8 cellular contexts compared by ENCODE assay signal in genomic region chr7:5426226-5426475, GRCh38. TPM values are rescaled to one million over a fixed set of nuclear protein-coding genes. Genes with fewer than 3 reads are reported as not detected.
DNase-seq lines count a peak whose midpoint lies in the region; ATAC-seq, FAIRE-seq and TF ChIP-seq lines count a peak whose summit lies in the region.

No MANE protein-coding gene starts in this region.

- FAIRE-seq in urothelium cell line (lab: Jason Lieb, UNC), result no peak

- H3K27me3 ChIP-seq in HAP-1 (ENCODE audit: low read depth) (no peaks in the 10 kb centered on the region), Peyer's patch (no peaks in the 10 kb centered on the region), sigmoid colon (no peaks in the 10 kb centered on the region)

- ATAC-seq in HG03135 (IDR thresholded peaks at IDR 0.05; ENCODE audit: unreplicated experiment), result no peak
- ATAC-seq in GM21381 (IDR thresholded peaks at IDR 0.05; ENCODE audit: unreplicated experiment), result no peak

- in situ Hi-C loops in HAP-1 (cut with MboI; ENCODE audit: low sequenced_read_pairs) (no loop called here), GM13977 (cut with MboI; ENCODE audit: low pct_unique_long_range_greater_than_20kb, low sequenced_read_pairs, unreplicated experiment) (no loop called here)

- WGBS in sigmoid colon, 2 donors, result 0 to 1% methylated on average over 13 of the region's 13 CpGs

- TF ChIP-seq POLR2A in Peyer's patch (IDR thresholded peaks at IDR 0.05), result no peak
- no peak for TF ChIP-seq POLR2A in sigmoid colon (IDR thresholded peaks at IDR 0.05)

- peak overlapping the region; percentile 80 to 98 (median 96) for H3K27ac ChIP-seq in Peyer's patch
- peak overlapping the region; percentile 97 to 100 (median 99) for H3K27ac ChIP-seq in sigmoid colon

- H3K9me3 ChIP-seq in HAP-1 (no peaks in the 10 kb centered on the region), Peyer's patch (no peaks in the 10 kb centered on the region), sigmoid colon (no peaks in the 10 kb centered on the region)

- TF ChIP-seq EP300 in sigmoid colon (IDR thresholded peaks at IDR 0.05), result no peak

- H3K4me1 ChIP-seq in HAP-1 (peaks cover 13% of the 10 kb centered on the region), Peyer's patch (peaks cover 0 to 54% (median 23%) of the 10 kb centered on the region in 4 donors), sigmoid colon (peaks cover 2 to 30% (median 28%) of the 10 kb centered on the region in 4 donors)

- DNase-seq in HAP-1 (ENCODE audit: low spot score in 2 of 2) (peak in 1 of 2 experiments; percentile 27), Peyer's patch (no peak), fibroblast of pulmonary artery (ENCODE audit: low read depth) (peak; percentile 56), sigmoid colon (no peak), GM13977 (ENCODE audit: low spot score) (no peak), urothelium cell line (ENCODE audit: low spot score) (no peak)

- H3K36me3 ChIP-seq in HAP-1 (replicated peaks), result peaks cover 3% of the 10 kb centered on the region
- H3K36me3 ChIP-seq in Peyer's patch, result no peaks in the 10 kb centered on the region
- H3K36me3 ChIP-seq in sigmoid colon, result no peaks in the 10 kb centered on the region

- intact Hi-C loops in sigmoid colon (cut with DNase I), result no loop called here

- peak overlapping the region; percentile 83 for H3K4me3 ChIP-seq in HAP-1
- H3K4me3 ChIP-seq in Peyer's patch, result peak overlapping the region; percentile 64 to 88 (median 70)
- H3K4me3 ChIP-seq in fibroblast of pulmonary artery (replicated peaks; ENCODE audit: low read depth, low read length), result peak overlapping the region; percentile 77
- H3K4me3 ChIP-seq in sigmoid colon, result peak overlapping the region; percentile 74 to 96 (median 91)

- no peak for TF ChIP-seq CTCF in Peyer's patch (IDR thresholded peaks at IDR 0.05)
- no peak for TF ChIP-seq CTCF in fibroblast of pulmonary artery (IDR thresholded peaks at IDR 0.05; ENCODE audit: low read length, missing control alignments)
- TF ChIP-seq CTCF in sigmoid colon (IDR thresholded peaks at IDR 0.05), result no peak
- no peak for TF ChIP-seq CTCF in GM13977 (IDR thresholded peaks at IDR 0.05; ENCODE audit: extremely low read depth, insufficient read depth, missing control alignments)

RNA-seq across cellular contexts. Expression of gene TNRC18, which starts 2.5 kb away (rescaled TPM):
- total RNA-seq in Peyer's patch, result 100 to 1,000 TPM; 112 to 325 (median 211) TPM
- 100 to 1,000 TPM in 1 of 4 donors, 10 to 100 TPM in 3; 32.5 to 187 (median 59.9) TPM for total RNA-seq in sigmoid colon
- 10 to 100 TPM; 12.6 to 61.8 (median 19.9) TPM for polyA plus RNA-seq in sigmoid colon
